ENCODE assay signal across 8 cellular contexts in genomic region chr1:85463666-85464496, GRCh38. TPM values are rescaled to one million over a fixed set of nuclear protein-coding genes. Genes with fewer than 3 reads are reported as not detected.
A peak's percentile ranks its signal among the peaks of the same experiment; 100 is the strongest.
DNase-seq lines count a peak whose midpoint lies in the region; ATAC-seq and TF ChIP-seq lines count a peak whose summit lies in the region.

No MANE protein-coding gene starts in this region.

- TF ChIP-seq EP300 in upper lobe of left lung (IDR thresholded peaks at IDR 0.05) = no peak

- H3K27me3 Mint-ChIP-seq in T-helper 2 cell treated with Interferon-gamma antibody and Interleukin-4, amounts not matched to agents 5 μg/mL and 100 μg/mL, for 36 hours (ENCODE audit: low read depth) = peaks cover 72% of the 10 kb centered on the region

- H3K9me3 Mint-ChIP-seq in T-helper 2 cell treated with Interferon-gamma antibody and Interleukin-4, amounts not matched to agents 5 μg/mL and 100 μg/mL, for 36 hours = no peaks in the 10 kb centered on the region

- no peaks in the 10 kb centered on the region for H3K4me1 Mint-ChIP-seq in T-helper 2 cell treated with Interferon-gamma antibody and Interleukin-4, amounts not matched to agents 5 μg/mL and 100 μg/mL, for 36 hours (ENCODE audit: low read depth)

- peak; percentile 12 to 21 for ATAC-seq in lower lobe of right lung
- ATAC-seq in upper lobe of left lung (ENCODE audit: low FRiP score in 2 of 2) = peak; percentile 9 to 28

- H3K4me1 ChIP-seq in lower lobe of right lung = peaks cover 39% of the 10 kb centered on the region
- peaks cover 0 to 25% (median 12%) of the 10 kb centered on the region in 4 donors for H3K4me1 ChIP-seq in upper lobe of left lung

- H3K36me3 Mint-ChIP-seq in T-helper 2 cell treated with Interferon-gamma antibody and Interleukin-4, amounts not matched to agents 5 μg/mL and 100 μg/mL, for 36 hours (ENCODE audit: low read depth) = no peaks in the 10 kb centered on the region

- TF ChIP-seq CTCF in coronary artery (IDR thresholded peaks at IDR 0.05) (no peak), lower lobe of right lung (IDR thresholded peaks at IDR 0.05) (no peak), upper lobe of left lung (IDR thresholded peaks at IDR 0.05) (no peak)

- TF ChIP-seq POLR2A in upper lobe of left lung (IDR thresholded peaks at IDR 0.05) = no peak

- H3K4me3 Mint-ChIP-seq in T-helper 2 cell treated with Interferon-gamma antibody and Interleukin-4, amounts not matched to agents 5 μg/mL and 100 μg/mL, for 36 hours = peak overlapping the region; percentile 9

- no peaks in the 10 kb centered on the region for H3K36me3 ChIP-seq in lower lobe of right lung
- no peaks in the 10 kb centered on the region for H3K36me3 ChIP-seq in upper lobe of left lung

- peak overlapping the region; percentile 60 to 85 for H3K27ac ChIP-seq in coronary artery
- H3K27ac ChIP-seq in lower lobe of right lung = peak overlapping the region; percentile 81
- H3K27ac ChIP-seq in upper lobe of left lung = peak overlapping the region; percentile 64 to 85 (median 82)

- no peak for DNase-seq in T-helper 2 cell treated with Interferon-gamma antibody and Interleukin-4, amounts not matched to agents 5 μg/mL and 100 μg/mL, for 36 hours (ENCODE audit: low spot score)
- DNase-seq in T-helper 2 cell (no peak), NCI-H446 treated with DMSO at 0.1 percent for 48 hours (lab: John Stamatoyannopoulos, UW) (peak; percentile 65), coronary artery (ENCODE audit: low spot score) (no peak), lower lobe of right lung (no peak), upper lobe of left lung (peak in 1 of 2 donors; percentile 76), mucosa of gallbladder (ENCODE audit: low spot score) (no peak), RPMI8226 (no peak)

- H3K4me3 ChIP-seq in coronary artery (peak overlapping the region; percentile 82), lower lobe of right lung (peak overlapping the region; percentile 68), upper lobe of left lung (peak overlapping the region; percentile 47 to 79 (median 66))

- H3K27me3 ChIP-seq in lower lobe of right lung (ENCODE audit: low read depth) = peaks cover 4% of the 10 kb centered on the region
- no peaks in the 10 kb centered on the region for H3K27me3 ChIP-seq in upper lobe of left lung

- H3K27ac Mint-ChIP-seq in T-helper 2 cell treated with Interferon-gamma antibody and Interleukin-4, amounts not matched to agents 5 μg/mL and 100 μg/mL, for 36 hours = no peak overlapping the region

- 6 to 9% methylated on average over 19 to 24 of the region's 26 CpGs for WGBS in upper lobe of left lung, 2 donors

- intact Hi-C loops in lower lobe of right lung (cut with DNase I) = no loop called here

- H3K9me3 ChIP-seq in lower lobe of right lung = no peaks in the 10 kb centered on the region
- H3K9me3 ChIP-seq in upper lobe of left lung = no peaks in the 10 kb centered on the region

RNA-seq across cellular contexts. Expression of gene DDAH1, which starts 1.1 kb away (rescaled TPM):
- total RNA-seq in lower lobe of right lung = 48.4 TPM
- total RNA-seq in upper lobe of left lung = 10 to 100 TPM; 24.1 to 78.8 (median 52.6) TPM
- 128 TPM for total RNA-seq in mucosa of gallbladder
